Comparison of ENCODE assay signal across 10 cellular contexts in the genomic region with DNA sequence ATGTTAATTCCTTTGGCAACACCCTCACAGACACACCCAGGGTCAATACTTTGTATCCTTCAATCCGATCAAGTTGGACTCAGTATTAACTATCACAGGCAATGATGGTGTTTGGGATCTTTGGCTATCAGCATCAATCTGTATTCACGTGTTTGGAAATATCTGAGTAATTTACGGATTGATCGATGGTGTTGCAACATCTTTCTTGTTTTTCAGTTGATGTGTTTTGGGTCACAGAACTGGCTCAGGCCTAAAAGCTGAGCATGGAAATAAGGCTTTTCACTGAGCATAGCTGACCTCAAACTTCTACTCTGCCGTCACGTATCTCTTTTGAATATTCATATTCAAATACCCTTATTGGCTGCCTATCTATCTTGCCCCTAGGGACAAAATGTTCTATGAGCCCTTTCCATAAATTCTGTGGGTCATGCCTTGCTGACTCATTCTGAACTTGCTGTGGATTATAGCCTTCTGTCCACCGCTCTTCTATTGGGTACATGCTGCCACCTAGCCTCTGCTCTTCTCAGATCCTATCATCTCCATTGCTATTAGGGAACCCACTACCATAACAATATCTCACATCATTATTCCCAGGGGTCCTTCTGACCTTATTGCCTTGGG.
DNase-seq lines count a peak whose midpoint lies in the region; ATAC-seq and TF ChIP-seq lines count a peak whose summit lies in the region.
"Had no signal": no experiment of that assay in that cellular context is flagged by ENCODE, and none has a peak within 500 bp of the region (broad histone marks: within the 10 kb centered on the region; RNA-seq: fewer than 3 reads in every experiment).

No MANE protein-coding gene starts in this region.

- peak; percentile 42 for DNase-seq in GM03348 (ENCODE audit: low spot score)
- peak; percentile 9 for DNase-seq in NB4 (ENCODE audit: low read depth)
- DNase-seq in choroid plexus epithelial cell (ENCODE audit: low read depth) = peak; percentile 91
- DNase-seq in pons (ENCODE audit: low spot score) = peak; percentile 79
- DNase-seq in activated CD4-positive, alpha-beta T cell treated with anti-CD3 and anti-CD28 coated beads for 1 hour = no peak
- no peak for DNase-seq in T-helper 9 cell
- DNase-seq in GM13976 (ENCODE audit: low spot score) = no peak
- DNase-seq: effector memory CD8-positive, alpha-beta T cell; occipital lobe had no signal

- ATAC-seq in GM19397 (IDR thresholded peaks at IDR 0.05; ENCODE audit: unreplicated experiment) = no peak
- ATAC-seq: effector memory CD8-positive, alpha-beta T cell had no signal

- no peak overlapping the region for H3K4me3 ChIP-seq in NB4 (ENCODE audit: low read depth, low read length)
- H3K4me3 ChIP-seq in choroid plexus epithelial cell (ENCODE audit: low read depth, low read length) = no peak overlapping the region

- TF ChIP-seq POLR2A in NB4 (IDR thresholded peaks at IDR 0.05; ENCODE audit: extremely low read depth, insufficient read length) = no peak

- TF ChIP-seq CTCF in NB4 (IDR thresholded peaks at IDR 0.05; ENCODE audit: low read depth, low read length) = no peak
- TF ChIP-seq CTCF in choroid plexus epithelial cell (conservative IDR thresholded peaks at IDR 0.05; ENCODE audit: low read depth, low read length) = peak; percentile 61
- no peak for TF ChIP-seq CTCF in GM13976 (IDR thresholded peaks at IDR 0.05; ENCODE audit: borderline replicate concordance, control extremely low read depth, extremely low read depth, insufficient read depth, missing control alignments)

- in situ Hi-C loops in GM13976 (cut with MboI; ENCODE audit: low sequenced_read_pairs, unreplicated experiment) = no loop called here

Comparison
In these comparisons a context has a peak if more than half of its experiments do, and no peak if none do; other contexts are left out.
1. DNase-seq: peak in GM03348 (single experiment), NB4 (single experiment), choroid plexus epithelial cell (single experiment) and pons (single experiment); none in activated CD4-positive, alpha-beta T cell treated with anti-CD3 and anti-CD28 coated beads for 1 hour (single experiment), T-helper 9 cell (single experiment) and GM13976 (single experiment).